In the genomic region with DNA sequence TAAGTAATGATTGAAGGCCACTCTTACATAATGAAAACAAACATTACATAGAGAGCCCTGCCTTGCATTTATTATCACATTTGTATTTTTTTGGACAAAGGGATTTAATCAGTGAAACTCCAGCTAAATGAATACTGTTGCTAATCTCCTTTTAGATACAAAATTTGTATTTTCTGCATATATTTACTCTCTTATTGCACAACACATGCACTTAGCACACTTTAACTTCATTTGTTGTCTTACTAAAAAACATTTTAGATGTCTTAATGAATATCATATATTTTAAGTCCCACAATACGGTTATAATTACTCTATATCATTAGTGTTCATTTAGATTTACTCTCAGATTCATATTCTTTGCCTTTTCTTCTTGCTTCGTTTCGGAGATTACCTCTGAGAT, we compare ENCODE assay signal across 2 cellular contexts.
TF ChIP-seq lines count a peak whose summit lies in the region.

No MANE protein-coding gene starts in this region.

TF ChIP-seq in HepG2, 621 proteins besides CTCF, POLR2A, EP300 and RAD21:
- TF ChIP-seq, protein P1, sequence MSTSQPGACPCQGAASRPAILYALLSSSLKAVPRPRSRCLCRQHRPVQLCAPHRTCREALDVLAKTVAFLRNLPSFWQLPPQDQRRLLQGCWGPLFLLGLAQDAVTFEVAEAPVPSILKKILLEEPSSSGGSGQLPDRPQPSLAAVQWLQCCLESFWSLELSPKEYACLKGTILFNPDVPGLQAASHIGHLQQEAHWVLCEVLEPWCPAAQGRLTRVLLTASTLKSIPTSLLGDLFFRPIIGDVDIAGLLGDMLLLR (CRISPR knock-in tag; IDR thresholded peaks at IDR 0.05) = no peak
- no peak for TF ChIP-seq RBM22 (optimal IDR thresholded peaks at IDR 0.05; ENCODE audit: low read length)
- TF ChIP-seq, protein P2, sequence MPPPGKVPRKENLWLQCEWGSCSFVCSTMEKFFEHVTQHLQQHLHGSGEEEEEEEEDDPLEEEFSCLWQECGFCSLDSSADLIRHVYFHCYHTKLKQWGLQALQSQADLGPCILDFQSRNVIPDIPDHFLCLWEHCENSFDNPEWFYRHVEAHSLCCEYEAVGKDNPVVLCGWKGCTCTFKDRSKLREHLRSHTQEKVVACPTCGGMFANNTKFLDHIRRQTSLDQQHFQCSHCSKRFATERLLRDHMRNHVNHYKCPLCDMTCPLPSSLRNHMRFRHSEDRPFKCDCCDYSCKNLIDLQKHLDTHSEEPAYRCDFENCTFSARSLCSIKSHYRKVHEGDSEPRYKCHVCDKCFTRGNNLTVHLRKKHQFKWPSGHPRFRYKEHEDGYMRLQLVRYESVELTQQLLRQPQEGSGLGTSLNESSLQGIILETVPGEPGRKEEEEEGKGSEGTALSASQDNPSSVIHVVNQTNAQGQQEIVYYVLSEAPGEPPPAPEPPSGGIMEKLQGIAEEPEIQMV (CRISPR knock-in tag; IDR thresholded peaks at IDR 0.05; ENCODE audit: low read depth) = no peak
- TF ChIP-seq, protein P3, sequence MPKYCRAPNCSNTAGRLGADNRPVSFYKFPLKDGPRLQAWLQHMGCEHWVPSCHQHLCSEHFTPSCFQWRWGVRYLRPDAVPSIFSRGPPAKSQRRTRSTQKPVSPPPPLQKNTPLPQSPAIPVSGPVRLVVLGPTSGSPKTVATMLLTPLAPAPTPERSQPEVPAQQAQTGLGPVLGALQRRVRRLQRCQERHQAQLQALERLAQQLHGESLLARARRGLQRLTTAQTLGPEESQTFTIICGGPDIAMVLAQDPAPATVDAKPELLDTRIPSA (CRISPR knock-in tag; IDR thresholded peaks at IDR 0.05; ENCODE audit: borderline replicate concordance) = no peak
- TF ChIP-seq RNF2 (conservative IDR thresholded peaks at IDR 0.05; ENCODE audit: low read depth) = no peak
- TF ChIP-seq, protein P4, sequence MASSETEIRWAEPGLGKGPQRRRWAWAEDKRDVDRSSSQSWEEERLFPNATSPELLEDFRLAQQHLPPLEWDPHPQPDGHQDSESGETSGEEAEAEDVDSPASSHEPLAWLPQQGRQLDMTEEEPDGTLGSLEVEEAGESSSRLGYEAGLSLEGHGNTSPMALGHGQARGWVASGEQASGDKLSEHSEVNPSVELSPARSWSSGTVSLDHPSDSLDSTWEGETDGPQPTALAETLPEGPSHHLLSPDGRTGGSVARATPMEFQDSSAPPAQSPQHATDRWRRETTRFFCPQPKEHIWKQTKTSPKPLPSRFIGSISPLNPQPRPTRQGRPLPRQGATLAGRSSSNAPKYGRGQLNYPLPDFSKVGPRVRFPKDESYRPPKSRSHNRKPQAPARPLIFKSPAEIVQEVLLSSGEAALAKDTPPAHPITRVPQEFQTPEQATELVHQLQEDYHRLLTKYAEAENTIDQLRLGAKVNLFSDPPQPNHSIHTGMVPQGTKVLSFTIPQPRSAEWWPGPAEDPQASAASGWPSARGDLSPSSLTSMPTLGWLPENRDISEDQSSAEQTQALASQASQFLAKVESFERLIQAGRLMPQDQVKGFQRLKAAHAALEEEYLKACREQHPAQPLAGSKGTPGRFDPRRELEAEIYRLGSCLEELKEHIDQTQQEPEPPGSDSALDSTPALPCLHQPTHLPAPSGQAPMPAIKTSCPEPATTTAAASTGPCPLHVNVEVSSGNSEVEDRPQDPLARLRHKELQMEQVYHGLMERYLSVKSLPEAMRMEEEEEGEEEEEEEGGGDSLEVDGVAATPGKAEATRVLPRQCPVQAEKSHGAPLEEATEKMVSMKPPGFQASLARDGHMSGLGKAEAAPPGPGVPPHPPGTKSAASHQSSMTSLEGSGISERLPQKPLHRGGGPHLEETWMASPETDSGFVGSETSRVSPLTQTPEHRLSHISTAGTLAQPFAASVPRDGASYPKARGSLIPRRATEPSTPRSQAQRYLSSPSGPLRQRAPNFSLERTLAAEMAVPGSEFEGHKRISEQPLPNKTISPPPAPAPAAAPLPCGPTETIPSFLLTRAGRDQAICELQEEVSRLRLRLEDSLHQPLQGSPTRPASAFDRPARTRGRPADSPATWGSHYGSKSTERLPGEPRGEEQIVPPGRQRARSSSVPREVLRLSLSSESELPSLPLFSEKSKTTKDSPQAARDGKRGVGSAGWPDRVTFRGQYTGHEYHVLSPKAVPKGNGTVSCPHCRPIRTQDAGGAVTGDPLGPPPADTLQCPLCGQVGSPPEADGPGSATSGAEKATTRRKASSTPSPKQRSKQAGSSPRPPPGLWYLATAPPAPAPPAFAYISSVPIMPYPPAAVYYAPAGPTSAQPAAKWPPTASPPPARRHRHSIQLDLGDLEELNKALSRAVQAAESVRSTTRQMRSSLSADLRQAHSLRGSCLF (CRISPR knock-in tag; IDR thresholded peaks at IDR 0.05; ENCODE audit: borderline replicate concordance) = no peak
- TF ChIP-seq CEBPB (IDR thresholded peaks at IDR 0.05; ENCODE audit: borderline replicate concordance, low read depth, low read length) = peak; percentile 67; the same call in 1 of the 2 replicates

TF ChIP-seq in IMR-90, 13 proteins besides CTCF, POLR2A, EP300 and RAD21:
- TF ChIP-seq CEBPB (IDR thresholded peaks at IDR 0.05; ENCODE audit: low read depth, low read length) = peak; percentile 51
- no peak for TF ChIP-seq RCOR1 (IDR thresholded peaks at IDR 0.05; ENCODE audit: insufficient replicate concordance, low read length)
- TF ChIP-seq CHD1 (IDR thresholded peaks at IDR 0.05; ENCODE audit: low read depth, low read length) = no peak
- TF ChIP-seq SMC3 (IDR thresholded peaks at IDR 0.05; ENCODE audit: low read depth, low read length) = no peak
